Comparison of ENCODE assay signal across 14 cellular contexts in the genomic region with DNA sequence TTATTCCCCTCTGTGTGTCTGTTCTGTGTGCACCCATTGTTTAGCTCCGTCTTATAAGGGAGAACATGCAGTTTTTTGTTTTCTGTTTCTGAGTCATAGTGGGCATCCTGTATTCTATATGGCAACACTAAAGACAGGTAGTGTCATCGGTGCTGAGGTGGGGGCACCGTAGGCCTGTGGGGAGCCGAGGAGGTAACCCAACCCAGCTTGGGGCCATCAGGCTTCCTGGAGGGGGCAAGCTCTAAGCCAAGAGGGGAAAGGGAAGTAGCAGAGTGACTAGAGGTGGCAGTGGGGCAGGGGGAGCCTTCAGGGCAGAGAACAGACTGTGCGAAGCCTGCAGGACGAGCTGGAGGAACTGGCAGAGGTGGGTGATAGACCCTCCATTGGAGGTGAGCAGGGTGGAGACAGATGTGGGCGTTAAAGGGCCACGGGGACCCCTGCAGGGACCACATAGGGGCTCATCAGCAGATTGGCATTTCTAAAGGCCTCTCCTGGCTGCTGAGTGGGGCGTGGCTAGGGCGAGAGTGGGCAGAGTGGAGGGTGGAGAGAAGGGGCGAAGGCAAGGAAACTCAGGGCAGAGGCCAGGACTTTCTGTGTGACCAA. TPM values are rescaled to one million over a fixed set of nuclear protein-coding genes. Genes with fewer than 3 reads are reported as not detected.
DNase-seq lines count a peak whose midpoint lies in the region; ATAC-seq, FAIRE-seq and TF ChIP-seq lines count a peak whose summit lies in the region.
"Had no signal": no experiment of that assay in that cellular context is flagged by ENCODE, and none has a peak within 500 bp of the region (broad histone marks: within the 10 kb centered on the region; RNA-seq: fewer than 3 reads in every experiment).

No MANE protein-coding gene starts in this region.

- no peak overlapping the region for H3K4me3 ChIP-seq in GM12878
- H3K4me3 ChIP-seq: GM23338, PC-9 had no signal

- no peak overlapping the region; the same call in 1 of the 2 replicates for H2AFZ ChIP-seq in GM12878 (ENCODE audit: control insufficient read depth, low read depth, low read length)
- H2AFZ ChIP-seq: GM23338, PC-9 had no signal

- BruUV-seq in GM12878 (replicated peaks; lab: Mats Ljungman, UMichigan), result no TSS peak

- no peaks in the 10 kb centered on the region for H3K27me3 Mint-ChIP-seq in activated CD4-positive, alpha-beta memory T cell treated with anti-CD3 and anti-CD28 coated beads for 36 hours

- no peak overlapping the region for H3K4me2 ChIP-seq in GM12878 (ENCODE audit: control insufficient read depth, insufficient read depth)
- H3K4me2 ChIP-seq: GM23338, PC-9 had no signal

- peak; percentile 41 for ATAC-seq in GM21825 (IDR thresholded peaks at IDR 0.05; ENCODE audit: unreplicated experiment)
- ATAC-seq in GM12878, result peak; percentile 75
- no peak for ATAC-seq in HG03378 (IDR thresholded peaks at IDR 0.05; ENCODE audit: unreplicated experiment)
- ATAC-seq: GM23338 had no signal

- no peaks in the 10 kb centered on the region for H3K27me3 ChIP-seq in GM12878 (replicated peaks in 1 of 2; ENCODE audit: control insufficient read depth in 2 of 2, insufficient read depth in 2 of 2, low read length in 1 of 2)
- H3K27me3 ChIP-seq: spleen had no signal

- 46% methylated on average over 11 of the region's 11 CpGs for WGBS in GM12878 (ENCODE audit: insufficient coverage, insufficient replicate concordance, low lambda C conversion rate, missing lambda C conversion rate)

- no peaks in the 10 kb centered on the region for H3K36me3 Mint-ChIP-seq in activated CD4-positive, alpha-beta memory T cell treated with anti-CD3 and anti-CD28 coated beads for 36 hours

- POLR2A ChIA-PET in activated CD4-positive, alpha-beta memory T cell treated with anti-CD3 and anti-CD28 coated beads for 36 hours (lab: Charles Lee), result no interaction called here
- POLR2A ChIA-PET in GM12878 (lab: Charles Lee), result interaction anchor here (0.6 to 1.0 kb wide), 2 partner anchors 56 to 174 kb away, joined by 3 read pairs; no protein-coding TSS in a partner anchor

- no peak for TF ChIP-seq POLR2A in GM12878 (IDR thresholded peaks at IDR 0.05; ENCODE audit: low read depth, low read length)

- no peak overlapping the region for H3K27ac ChIP-seq in GM12878 (ENCODE audit: control insufficient read depth, insufficient read depth)
- H3K27ac ChIP-seq: PC-9 had no signal

- no peak for TF ChIP-seq RAD21 in GM12878 (IDR thresholded peaks at IDR 0.05; ENCODE audit: insufficient read depth, low read depth, low read length)

- no peaks in the 10 kb centered on the region for H3K79me2 ChIP-seq in GM12878 (ENCODE audit: control insufficient read depth, insufficient read depth, low read length)

- H3K4me1 Mint-ChIP-seq in activated CD4-positive, alpha-beta memory T cell treated with anti-CD3 and anti-CD28 coated beads for 36 hours (ENCODE audit: low read depth), result peaks cover 70% of the 10 kb centered on the region
- H3K4me1 Mint-ChIP-seq: GM23338 had no signal

- H3K9ac ChIP-seq in GM12878 (ENCODE audit: control insufficient read depth, insufficient read depth, low read length), result no peak overlapping the region

- DNase-seq in activated CD4-positive, alpha-beta memory T cell treated with anti-CD3 and anti-CD28 coated beads for 36 hours, result peak; percentile 76
- DNase-seq in GM12878 (ENCODE audit: low read depth, low spot score) (peak; percentile 28), inferior parietal cortex (ENCODE audit: extremely low spot score) (no peak), SHP77 (lab: John Stamatoyannopoulos, UW) (no peak), T1000 (lab: John Stamatoyannopoulos, UW) (no peak)
- DNase-seq in stimulated activated CD8-positive, alpha-beta memory T cell treated with anti-CD3 and anti-CD28 coated beads, Interleukin-4, amount 100 ng/mL, for 48 hours, result peak; percentile 70
- DNase-seq: COR-L47, NCI-H2081, PC-9, spleen, trophoblast cell had no signal

- peak overlapping the region; percentile 74 for H3K27ac Mint-ChIP-seq in activated CD4-positive, alpha-beta memory T cell treated with anti-CD3 and anti-CD28 coated beads for 36 hours
- H3K27ac Mint-ChIP-seq: GM23338 had no signal

- in situ Hi-C loops in GM12878 (cut with MboI), result no loop called here

- intact Hi-C loops in activated CD4-positive, alpha-beta memory T cell treated with anti-CD3 and anti-CD28 coated beads for 36 hours (cut with micrococcal nuclease), result loop anchor here (2.0 to 5.0 kb wide), 3 partner anchors 14 to 58 kb away; partner anchors contain the start of genes CPNE2, PSME3IP1 and RSPRY1
- intact Hi-C loops in GM12878 (cut with micrococcal nuclease; ENCODE audit: unreplicated experiment), result loop anchor here (5.0 kb wide), 1 partner anchor 38 kb away; no protein-coding TSS in a partner anchor

- H3K9me3 Mint-ChIP-seq in activated CD4-positive, alpha-beta memory T cell treated with anti-CD3 and anti-CD28 coated beads for 36 hours, result no peaks in the 10 kb centered on the region
- H3K9me3 Mint-ChIP-seq: GM23338 had no signal

- no peaks in the 10 kb centered on the region for H3K36me3 ChIP-seq in GM12878 (ENCODE audit: control insufficient read depth in 2 of 2, insufficient read depth in 2 of 2, low read length in 1 of 2)

- CTCF ChIA-PET in activated CD4-positive, alpha-beta memory T cell treated with anti-CD3 and anti-CD28 coated beads for 36 hours (lab: Charles Lee), result interaction anchor here (2.2 kb wide), 1 partner anchor 36 kb away, joined by 7 read pairs; the partner anchor contains the start of gene CPNE2
- CTCF ChIA-PET in GM12878 (lab: Yijun Ruan, JAX), result interaction anchor here (0.6 to 1.3 kb wide), 7 partner anchors 10 to 528 kb away, joined by 3 to 6 read pairs (median 3); no protein-coding TSS in a partner anchor

- SMC1A ChIA-PET in GM12878 (lab: Charles Lee; ENCODE audit: uncharacterized antibody, unreplicated experiment), result interaction anchor here (1.4 to 1.8 kb wide), 2 partner anchors 23 to 36 kb away, joined by 3 to 5 read pairs; partner anchors contain the start of gene CPNE2

- TF ChIP-seq EP300 in GM12878 (IDR thresholded peaks at IDR 0.05; ENCODE audit: borderline replicate concordance in 1 of 2, control insufficient read depth in 1 of 2, low read depth in 2 of 2, low read length in 2 of 2), result no peak

- TF ChIP-seq CTCF in GM12878 (IDR thresholded peaks at IDR 0.05 in 2 of 3, conservative IDR thresholded peaks at IDR 0.05 in 1 of 3; ENCODE audit: control insufficient read depth in 2 of 3, extremely low read depth in 1 of 3, insufficient read depth in 1 of 3, low read depth in 3 of 3, low read length in 3 of 3), result no peak

- H3K9me3 ChIP-seq in GM12878 (replicated peaks; ENCODE audit: control insufficient read depth, insufficient read depth, low read length), result no peaks in the 10 kb centered on the region
- H3K9me3 ChIP-seq: spleen had no signal

- H3K4me1 ChIP-seq in GM12878 (ENCODE audit: control insufficient read depth, insufficient read depth, low read length), result peaks cover 31% of the 10 kb centered on the region

- no peak for FAIRE-seq in GM12878 (lab: Jason Lieb, UNC)

- H4K20me1 ChIP-seq in GM12878 (ENCODE audit: control insufficient read depth, insufficient read depth), result no peaks in the 10 kb centered on the region

- RAD21 ChIA-PET in GM12878 (lab: Charles Lee; ENCODE audit: unreplicated experiment), result interaction anchor here (0.6 to 2.7 kb wide), 3 partner anchors 9 to 42 kb away, joined by 4 to 6 read pairs (median 6); no protein-coding TSS in a partner anchor

- H3K4me3 Mint-ChIP-seq in activated CD4-positive, alpha-beta memory T cell treated with anti-CD3 and anti-CD28 coated beads for 36 hours, result peak overlapping the region; percentile 33
- H3K4me3 Mint-ChIP-seq: GM23338 had no signal

RNA-seq across cellular contexts. Expression of gene CPNE2, which starts 36.5 kb away (rescaled TPM):
- total RNA-seq in activated CD4-positive, alpha-beta memory T cell treated with anti-CD3 and anti-CD28 coated beads for 36 hours, result 1 to 10 TPM; 7.3 to 8.1 TPM
- 7.8 and 9.0 TPM in 2 replicates for total RNA-seq in GM12878 (2013; cell fraction: nucleolus; rRNA removed)
- total RNA-seq in GM12878 (2014; rRNA removed), result 13.6 and 14.5 TPM in 2 replicates
- total RNA-seq in GM12878 (2014; rRNA removed; fragmentation: Illumina TruSeq; extraction: Trizol), result 9.8 and 10.5 TPM in 2 replicates
- total RNA-seq in GM12878 (2021), result 13.7 and 14.5 TPM in 2 replicates
- 5.7 TPM for polyA plus RNA-seq in GM12878 (2011; ENCODE audit: low read depth)
- 3.4 and 7.7 TPM in 2 replicates for polyA plus RNA-seq in GM12878 (2011; rRNA removed)
- 8.4 and 10.6 TPM in 2 replicates for polyA plus RNA-seq in GM12878 (2011; cell fraction: cytosol; rRNA removed)
- polyA plus RNA-seq in GM12878 (2011; cell fraction: nucleus; rRNA removed), result 4.7 and 6.0 TPM in 2 replicates
- 7.1 and 12.0 TPM in 2 replicates for polyA plus RNA-seq in GM12878 (2012)
- 16.9 and 18.5 TPM in 2 replicates for polyA plus RNA-seq in GM12878 (2014; fragmentation: Illumina TruSeq; extraction: Trizol)
- polyA plus RNA-seq in GM12878 (2014; fragmentation: Nextera tagmentation; extraction: Ambion mirVana), result 1 to 10 TPM; 4.8 to 5.6 TPM
- 22.1 and 23.5 TPM in 2 replicates for polyA plus RNA-seq in GM12878 (2014; rRNA removed)
- 10 to 100 TPM in 1 of 2 experiments, 1 to 10 TPM in 1; 3.1 to 10.0 TPM for polyA plus RNA-seq in GM12878 (2016; fragmentation: Nextera tagmentation; extraction: Ambion mirVana)
- polyA minus RNA-seq in GM12878 (2011; rRNA and poly(A)+ RNA removed), result 5.6 and 8.1 TPM in 2 replicates
- polyA minus RNA-seq in GM12878 (2011; cell fraction: cytosol; rRNA and poly(A)+ RNA removed), result 2.5 and 2.8 TPM in 2 replicates
- polyA minus RNA-seq in GM12878 (2011; cell fraction: nucleus; rRNA and poly(A)+ RNA removed), result 2.1 and 5.5 TPM in 2 replicates

RNA-seq across cellular contexts. Expression of gene PSME3IP1, which starts 57.0 kb away (rescaled TPM):
- 100 to 1,000 TPM; 101 to 102 TPM for total RNA-seq in activated CD4-positive, alpha-beta memory T cell treated with anti-CD3 and anti-CD28 coated beads for 36 hours
- 80.2 and 90.1 TPM in 2 replicates for total RNA-seq in GM12878 (2013; cell fraction: nucleolus; rRNA removed)
- total RNA-seq in GM12878 (2014; rRNA removed) (67.9 and 82.1 TPM in 2 replicates), GM12878 (2014; rRNA removed; fragmentation: Illumina TruSeq; extraction: Trizol) (146 and 152 TPM in 2 replicates), GM12878 (2021) (101 and 104 TPM in 2 replicates)
- 51.7 TPM for polyA plus RNA-seq in GM12878 (2011; ENCODE audit: low read depth)
- polyA plus RNA-seq in GM12878 (2011; rRNA removed) (114 and 117 TPM in 2 replicates), GM12878 (2014; fragmentation: Illumina TruSeq; extraction: Trizol) (174 and 180 TPM in 2 replicates), GM12878 (2014; fragmentation: Nextera tagmentation; extraction: Ambion mirVana) (10 to 100 TPM; 72.5 to 90.2 TPM), GM12878 (2014; rRNA removed) (94.6 and 106 TPM in 2 replicates), GM12878 (2016; fragmentation: Nextera tagmentation; extraction: Ambion mirVana) (100 to 1,000 TPM; 135 to 143 TPM)
- polyA plus RNA-seq in GM12878 (2011; cell fraction: cytosol; rRNA removed), result 134 and 137 TPM in 2 replicates
- 121 and 124 TPM in 2 replicates for polyA plus RNA-seq in GM12878 (2011; cell fraction: nucleus; rRNA removed)
- 70.8 and 73.8 TPM in 2 replicates for polyA plus RNA-seq in GM12878 (2012)
- 83.2 and 109 TPM in 2 replicates for polyA minus RNA-seq in GM12878 (2011; rRNA and poly(A)+ RNA removed)
- polyA minus RNA-seq in GM12878 (2011; cell fraction: cytosol; rRNA and poly(A)+ RNA removed), result 33.0 and 36.1 TPM in 2 replicates
- 22.6 and 36.0 TPM in 2 replicates for polyA minus RNA-seq in GM12878 (2011; cell fraction: nucleus; rRNA and poly(A)+ RNA removed)

RNA-seq across cellular contexts. Expression of gene RSPRY1, which starts 57.2 kb away (rescaled TPM):
- 10 to 100 TPM; 31.5 to 33.3 TPM for total RNA-seq in activated CD4-positive, alpha-beta memory T cell treated with anti-CD3 and anti-CD28 coated beads for 36 hours
- 126 and 145 TPM in 2 replicates for total RNA-seq in GM12878 (2013; cell fraction: nucleolus; rRNA removed)
- 35.0 and 37.5 TPM in 2 replicates for total RNA-seq in GM12878 (2014; rRNA removed)
- total RNA-seq in GM12878 (2014; rRNA removed; fragmentation: Illumina TruSeq; extraction: Trizol), result 41.2 and 44.8 TPM in 2 replicates
- total RNA-seq in GM12878 (2021), result 38.0 and 40.5 TPM in 2 replicates
- polyA plus RNA-seq in GM12878 (2011; ENCODE audit: low read depth), result 26.3 TPM
- polyA plus RNA-seq in GM12878 (2011; rRNA removed), result 47.7 and 50.8 TPM in 2 replicates
- 28.1 and 32.9 TPM in 2 replicates for polyA plus RNA-seq in GM12878 (2011; cell fraction: cytosol; rRNA removed)
- 33.1 and 59.7 TPM in 2 replicates for polyA plus RNA-seq in GM12878 (2011; cell fraction: nucleus; rRNA removed)
- 19.0 and 28.2 TPM in 2 replicates for polyA plus RNA-seq in GM12878 (2012)
- 41.8 and 47.7 TPM in 2 replicates for polyA plus RNA-seq in GM12878 (2014; fragmentation: Illumina TruSeq; extraction: Trizol)
- 10 to 100 TPM; 18.5 to 25.1 TPM for polyA plus RNA-seq in GM12878 (2014; fragmentation: Nextera tagmentation; extraction: Ambion mirVana)
- polyA plus RNA-seq in GM12878 (2014; rRNA removed), result 24.0 and 29.1 TPM in 2 replicates
- polyA plus RNA-seq in GM12878 (2016; fragmentation: Nextera tagmentation; extraction: Ambion mirVana), result 10 to 100 TPM; 44.8 to 57.0 TPM
- polyA minus RNA-seq in GM12878 (2011; rRNA and poly(A)+ RNA removed), result 82.9 and 86.9 TPM in 2 replicates
- 26.6 and 31.1 TPM in 2 replicates for polyA minus RNA-seq in GM12878 (2011; cell fraction: cytosol; rRNA and poly(A)+ RNA removed)
- polyA minus RNA-seq in GM12878 (2011; cell fraction: nucleus; rRNA and poly(A)+ RNA removed), result 41.8 and 66.1 TPM in 2 replicates

Comparison
In these comparisons a context has a peak if more than half of its experiments do, and no peak if none do; other contexts are left out.
1. DNase-seq: peak in activated CD4-positive, alpha-beta memory T cell treated with anti-CD3 and anti-CD28 coated beads for 36 hours (single experiment), GM12878 (single experiment) and stimulated activated CD8-positive, alpha-beta memory T cell treated with anti-CD3 and anti-CD28 coated beads, Interleukin-4, amount 100 ng/mL, for 48 hours (single experiment); none in inferior parietal cortex (single experiment), SHP77 (0 of 2) and T1000 (single experiment).